ENCODE assay signal across 8 cellular contexts in the genomic region with DNA sequence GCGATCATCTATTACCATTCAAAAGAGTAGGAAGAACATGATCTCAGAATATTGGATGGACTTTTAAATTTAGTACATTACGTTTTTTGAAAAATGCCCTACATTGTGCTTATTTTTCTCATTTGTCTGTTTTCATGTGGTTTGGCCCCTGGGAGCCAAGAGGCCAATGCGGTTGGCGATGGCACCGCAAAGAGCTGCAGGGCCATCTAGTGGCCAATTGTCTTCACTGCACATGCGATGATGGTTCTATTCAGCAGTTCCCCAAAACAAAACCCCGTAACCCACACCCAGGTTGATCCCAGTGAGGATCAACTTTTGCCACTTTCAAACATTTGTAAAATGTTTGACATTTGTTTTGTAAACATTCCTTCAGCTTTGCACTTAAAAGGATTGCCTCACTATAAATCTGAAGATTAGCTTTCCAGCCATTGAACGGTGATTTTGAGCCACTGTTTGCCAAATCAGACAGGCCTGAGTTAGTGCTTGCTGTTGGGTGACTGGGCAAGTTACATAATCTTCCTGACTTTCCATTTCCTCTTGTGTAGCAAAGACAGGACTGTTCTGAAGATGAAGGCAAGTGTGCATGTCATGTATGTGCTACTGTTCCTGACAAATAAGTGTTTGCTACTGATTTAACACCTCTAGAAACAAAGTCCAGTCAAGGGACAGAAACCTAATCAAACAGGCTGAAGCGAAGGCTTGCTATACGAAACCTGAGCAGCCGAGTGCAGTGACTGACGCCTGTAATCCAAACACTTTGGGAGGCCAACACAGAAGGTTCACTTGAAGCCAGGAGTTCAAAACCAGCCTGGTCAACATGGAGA. TPM values are rescaled to one million over a fixed set of nuclear protein-coding genes. Genes with fewer than 3 reads are reported as not detected.
DNase-seq lines count a peak whose midpoint lies in the region; ATAC-seq and TF ChIP-seq lines count a peak whose summit lies in the region.

No MANE protein-coding gene starts in this region.

- no peak overlapping the region for H3K27ac ChIP-seq in lung (ENCODE audit: low read depth in 1 of 2, low read length in 1 of 2)

- DNase-seq in AG09319 (ENCODE audit: extremely low read depth, low read depth) (peak; percentile 34), GM19238 (ENCODE audit: insufficient read length, low spot score) (peak; percentile 63), NCI-H460 (ENCODE audit: extremely low read depth, low read depth) (peak; percentile 50), lung (ENCODE audit: low spot score) (peak; percentile 82)
- peak; percentile 75 to 79 for DNase-seq in activated CD4-positive, alpha-beta T cell treated with anti-CD3 and anti-CD28 coated beads, Interleukin-2, amount 50 U/mL, for 48 hours
- DNase-seq in effector CD4-positive, alpha-beta T cell = peak; percentile 64
- peak; percentile 47 to 71 (median 56) for DNase-seq in stimulated activated CD4-positive, alpha-beta T cell treated with anti-CD3 and anti-CD28 coated beads, TNF-alpha, amount 100 ng/mL, for 24 hours (ENCODE audit: low read depth in 3 of 3)

- no peak overlapping the region for H3K4me3 ChIP-seq in lung

- 32 to 36% methylated on average over 12 of the region's 12 CpGs for WGBS in lung, 2 donors

- no peaks in the 10 kb centered on the region for H3K27me3 ChIP-seq in lung (ENCODE audit: control insufficient read depth, insufficient read depth)

- no peaks in the 10 kb centered on the region for H3K9me3 ChIP-seq in lung (ENCODE audit: control insufficient read depth in 2 of 2, insufficient read depth in 1 of 2, low read length in 1 of 2)

- H3K4me1 ChIP-seq in lung (ENCODE audit: control insufficient read depth in 2 of 2, insufficient read depth in 2 of 2, low read length in 2 of 2) = no peaks in the 10 kb centered on the region

- ATAC-seq in lung (ENCODE audit: insufficient read depth, low FRiP score) (peak; percentile 94), HG02588 (IDR thresholded peaks at IDR 0.05; ENCODE audit: unreplicated experiment) (no peak)

- peaks cover 0 to 8% of the 10 kb centered on the region in 2 donors for H3K36me3 ChIP-seq in lung (ENCODE audit: control insufficient read depth in 2 of 2, insufficient read depth in 2 of 2, low read length in 2 of 2)

- TF ChIP-seq CTCF in AG09319 (IDR thresholded peaks at IDR 0.05; ENCODE audit: low read depth, low read length) = peak; percentile 96
- TF ChIP-seq CTCF in lung (IDR thresholded peaks at IDR 0.05; ENCODE audit: control extremely low read depth, extremely low read depth) = peak; percentile 96

RNA-seq across cellular contexts. Expression of a gene that starts 29.2 kb away (rescaled TPM):
- 290 and 298 TPM in 2 replicates for total RNA-seq in NCI-H460 (2014; rRNA removed; shearing (Covaris generic))
- polyA plus RNA-seq in NCI-H460 (2014; cell fraction: nucleus; rRNA removed) = 165 and 192 TPM in 2 replicates
- total RNA-seq in lung = 100 to 1,000 TPM; 298 to 341 TPM
- 100 to 1,000 TPM; 144 to 324 TPM for polyA plus RNA-seq in lung

RNA-seq across cellular contexts. Expression of a gene that starts 53.8 kb away (rescaled TPM):
- total RNA-seq in NCI-H460 (2014; rRNA removed; shearing (Covaris generic)) = 2.8 and 4.5 TPM in 2 replicates
- polyA plus RNA-seq in NCI-H460 (2014; cell fraction: nucleus; rRNA removed) = 3.9 and 4.0 TPM in 2 replicates
- 10 to 100 TPM in 1 of 2 donors, 1 to 10 TPM in 1; 9.5 to 10.2 TPM for total RNA-seq in lung
- 1 to 10 TPM; 3.5 to 4.2 TPM for polyA plus RNA-seq in lung

RNA-seq across cellular contexts. Expression of a gene that starts 57.1 kb away (rescaled TPM):
- 21.2 and 21.5 TPM in 2 replicates for total RNA-seq in NCI-H460 (2014; rRNA removed; shearing (Covaris generic))
- polyA plus RNA-seq in NCI-H460 (2014; cell fraction: nucleus; rRNA removed) = 10.4 and 10.9 TPM in 2 replicates
- total RNA-seq in lung = 10 to 100 TPM; 21.4 to 29.2 TPM
- polyA plus RNA-seq in lung = 10 to 100 TPM in 1 of 2 donors, 1 to 10 TPM in 1; 7.8 to 11.4 TPM
